ENCODE assay signal across 19 cellular contexts in genomic region chr20:8287328-8287727, GRCh38.
DNase-seq lines count a peak whose midpoint lies in the region; ATAC-seq lines count a peak whose summit lies in the region.
"Had no signal": no experiment of that assay in that cellular context is flagged by ENCODE, and none has a peak within 500 bp of the region (broad histone marks: within the 10 kb centered on the region; RNA-seq: fewer than 3 reads in every experiment).

No MANE protein-coding gene starts in this region.

- DNase-seq in D341Med (ENCODE audit: low spot score) (peak; percentile 78), NCI-H146 (lab: John Stamatoyannopoulos, UW) (peak; percentile 37), NCI-H446 treated with DMSO at 0.1 percent for 48 hours (lab: John Stamatoyannopoulos, UW) (peak; percentile 86), left kidney (ENCODE audit: low read depth, low spot score) (peak; percentile 24), NK-92 (lab: John Stamatoyannopoulos, UW; ENCODE audit: unreplicated experiment) (no peak), NAMALWA (ENCODE audit: low spot score) (no peak)
- DNase-seq: activated CD4-positive, alpha-beta T cell treated with anti-CD3 and anti-CD28 coated beads, Interleukin-2, amount 10 ng/mL, durations not matched to agents 7 days and 5 days; activated naive CD4-positive, alpha-beta T cell; activated T-cell treated with anti-CD3 and anti-CD28 coated beads, Interleukin-2, amount 50 U/mL, for 4 hours; brain microvascular endothelial cell; Kasumi-1; left ventricle myocardium superior; midbrain; naive thymus-derived CD4-positive, alpha-beta T cell; SIG-M5; stimulated activated naive CD4-positive, alpha-beta T cell; T1000 had no signal

- no peak for ATAC-seq in HG03571 (IDR thresholded peaks at IDR 0.05; ENCODE audit: unreplicated experiment)
- ATAC-seq: activated T-cell treated with anti-CD3 and anti-CD28 coated beads, Interleukin-2, amount 50 U/mL, for 4 hours; GM12878; left ventricle myocardium superior; naive thymus-derived CD4-positive, alpha-beta T cell had no signal

Comparison
In these comparisons a context has a peak if more than half of its experiments do, and no peak if none do; other contexts are left out.
1. DNase-seq: peak in D341Med (single experiment), NCI-H146 (single experiment), NCI-H446 treated with DMSO at 0.1 percent for 48 hours (single experiment) and left kidney (single experiment); none in NK-92 (single experiment) and NAMALWA (single experiment).